8 cellular contexts compared by ENCODE assay signal in the genomic region with DNA sequence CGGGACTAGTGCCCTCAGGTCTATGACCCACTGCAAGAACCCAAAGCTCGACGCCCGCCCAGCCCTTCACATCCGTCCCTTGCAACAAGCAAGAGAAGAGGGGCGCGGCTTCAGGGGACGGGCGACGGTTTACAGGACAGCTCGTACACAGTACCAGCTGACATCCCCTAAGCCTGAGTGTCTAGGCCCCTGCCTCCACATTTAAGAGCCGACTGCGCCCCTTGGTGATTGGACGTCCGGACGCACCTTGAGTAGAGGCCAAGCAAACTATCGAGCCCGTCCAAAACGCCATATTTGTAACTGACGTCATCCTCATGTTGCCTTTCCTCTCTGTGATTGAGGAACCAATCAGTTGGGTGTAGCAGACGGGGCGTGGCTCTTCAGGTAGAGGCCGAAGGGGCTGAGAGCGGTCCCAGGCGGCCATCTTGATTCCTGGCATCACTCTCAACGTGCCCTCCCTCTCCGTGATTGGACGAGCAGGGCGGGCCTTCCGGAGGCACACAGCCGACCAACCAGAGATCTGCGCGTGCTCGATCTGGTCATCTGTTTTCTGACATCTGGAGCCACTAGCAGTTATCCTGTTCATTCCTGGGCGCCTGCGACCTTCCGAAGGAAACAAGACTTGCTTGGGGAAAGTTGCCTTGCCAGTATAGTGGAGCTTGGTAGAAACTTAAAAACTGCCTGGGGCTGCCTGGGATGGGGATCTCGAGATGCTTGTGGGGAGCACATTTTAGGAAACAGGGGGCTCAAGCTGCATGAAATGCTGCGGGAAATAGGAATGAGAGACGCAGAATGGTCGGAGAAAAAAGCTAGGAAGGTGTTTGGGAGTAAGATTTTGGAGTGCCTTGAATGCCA. TPM values are rescaled to one million over a fixed set of nuclear protein-coding genes. Genes with fewer than 3 reads are reported as not detected.
A peak's percentile ranks its signal among the peaks of the same experiment; 100 is the strongest.
DNase-seq lines count a peak whose midpoint lies in the region; ATAC-seq and TF ChIP-seq lines count a peak whose summit lies in the region.

No MANE protein-coding gene starts in this region.

- TF ChIP-seq POLR2A in GM19099 (IDR thresholded peaks at IDR 0.05; ENCODE audit: extremely low read depth, insufficient read length, low read depth): peak; percentile 85

- DNase-seq in AML-193 (lab: John Stamatoyannopoulos, UW) (peak; percentile 100), NCI-H446 treated with DMSO at 0.1 percent for 48 hours (lab: John Stamatoyannopoulos, UW) (peak; percentile 96), cerebellum (ENCODE audit: low spot score) (peak; percentile 99), islet precursor cell (peak; percentile 100)
- peak; percentile 91 for DNase-seq in activated CD4-positive, CD25-positive, alpha-beta regulatory T cell treated with anti-CD3 and anti-CD28 coated beads, Interleukin-2, amount 50 U/mL, for 72 hours
- peak; percentile 90 for DNase-seq in stimulated activated CD4-positive, alpha-beta T cell treated with anti-CD3 and anti-CD28 coated beads, Interleukin-12 subunit alpha, Interleukin-12 subunit beta, amount 100 ng/mL, for 4 hours

- ATAC-seq in HG03378 (IDR thresholded peaks at IDR 0.05; ENCODE audit: unreplicated experiment): peak; percentile 96

RNA-seq across cellular contexts. Expression of gene RPL14, which starts 4.0 kb away (rescaled TPM):
- 111 TPM for total RNA-seq in cerebellum

RNA-seq across cellular contexts. Expression of gene ZNF619, which starts 23.8 kb away (rescaled TPM):
- 10.1 TPM for total RNA-seq in cerebellum

RNA-seq across cellular contexts. Expression of gene ZNF620, which starts 52.7 kb away (rescaled TPM):
- total RNA-seq in cerebellum: 12.5 TPM

Comparison
In these comparisons a context has a peak if more than half of its experiments do, and no peak if none do; other contexts are left out.
1. Peak in every context shown above with its lines: DNase-seq and ATAC-seq.